Comparison of ENCODE assay signal across 9 cellular contexts in the genomic region with DNA sequence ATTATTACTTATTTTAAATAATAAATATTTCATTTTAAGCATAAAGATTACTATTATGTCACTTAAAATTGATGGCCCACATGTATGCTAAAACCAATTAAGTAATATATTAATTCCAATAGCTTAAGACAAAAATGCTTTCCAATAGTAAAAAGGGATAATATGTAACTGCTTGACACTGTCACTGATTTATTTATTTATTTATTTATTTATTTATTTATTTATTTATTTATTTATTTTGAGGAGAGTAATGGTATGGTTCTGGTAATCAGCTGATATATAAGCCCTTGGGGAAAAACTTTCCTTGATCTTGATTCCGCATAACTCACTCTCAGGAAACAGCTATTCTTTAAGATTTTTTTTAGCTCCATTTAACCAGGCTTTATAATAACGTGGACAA.
"Had no signal": no experiment of that assay in that cellular context is flagged by ENCODE, and none has a peak within 500 bp of the region (broad histone marks: within the 10 kb centered on the region; RNA-seq: fewer than 3 reads in every experiment).

No MANE protein-coding gene starts in this region.

- FAIRE-seq: H1, H54, HepG2 had no signal

- H2AFZ ChIP-seq: GM23338 had no signal

- DNase-seq: H9, HCEC 1CT, HFFc6, KBM-7 had no signal

- H3K4me3 ChIP-seq: GM23338 had no signal

- ATAC-seq: GM23338, HepG2 had no signal

- H3K4me2 ChIP-seq: GM23338 had no signal

- H3K27ac ChIP-seq: HL-60 had no signal
